In genomic region chr9:128249914-128250838, GRCh38 we compare ENCODE assay signal across 9 cellular contexts. TPM values are rescaled to one million over a fixed set of nuclear protein-coding genes. Genes with fewer than 3 reads are reported as not detected.
DNase-seq lines count a peak whose midpoint lies in the region; ATAC-seq, FAIRE-seq and TF ChIP-seq lines count a peak whose summit lies in the region.
"Had no signal": no experiment of that assay in that cellular context is flagged by ENCODE, and none has a peak within 500 bp of the region (broad histone marks: within the 10 kb centered on the region; RNA-seq: fewer than 3 reads in every experiment).

No MANE protein-coding gene starts in this region.

- ATAC-seq in HG02571 (IDR thresholded peaks at IDR 0.05; ENCODE audit: unreplicated experiment), result peak; percentile 77

- DNase-seq in GM12892 (ENCODE audit: insufficient read length) (peak; percentile 93), NCI-H2029 treated with DMSO at 0.1 percent for 48 hours (lab: John Stamatoyannopoulos, UW) (peak; percentile 38), medulla oblongata (ENCODE audit: extremely low spot score) (peak; percentile 25), Kasumi-1 (lab: John Stamatoyannopoulos, UW) (no peak)
- peak; percentile 100 for DNase-seq in activated CD8-positive, alpha-beta memory T cell treated with anti-CD3 and anti-CD28 coated beads for 24 hours
- peak; percentile 97 for DNase-seq in effector CD4-positive, alpha-beta T cell
- DNase-seq in stimulated activated CD8-positive, alpha-beta memory T cell treated with anti-CD3 and anti-CD28 coated beads, Interleukin-2, amount 100 ng/mL, for 1 hour (ENCODE audit: low read depth in 2 of 2), result peak; percentile 98 to 99

- peak; percentile 30 for FAIRE-seq in GM12892 (lab: Jason Lieb, UNC)
- FAIRE-seq: islet of Langerhans had no signal

- TF ChIP-seq POLR2A in GM12892 (IDR thresholded peaks at IDR 0.05; ENCODE audit: low read depth, low read length), result no peak

RNA-seq across cellular contexts. Expression of gene GOLGA2, which starts 25.6 kb away (rescaled TPM):
- polyA plus RNA-seq in GM12892 (2012; ENCODE audit: missing spikeins), result 21.9 TPM

RNA-seq across cellular contexts. Expression of gene SWI5, which starts 25.9 kb away (rescaled TPM):
- 21.3 TPM for polyA plus RNA-seq in GM12892 (2012; ENCODE audit: missing spikeins)

RNA-seq across cellular contexts. Expression of gene DNM1, which starts 47.0 kb away (rescaled TPM):
- polyA plus RNA-seq in GM12892 (2012; ENCODE audit: missing spikeins), result 0.36 TPM

RNA-seq across cellular contexts. Expression of gene CIZ1, which starts 58.8 kb away (rescaled TPM):
- 38.6 TPM for polyA plus RNA-seq in GM12892 (2012; ENCODE audit: missing spikeins)

Comparison
In these comparisons a context has a peak if more than half of its experiments do, and no peak if none do; other contexts are left out.
1. DNase-seq: peak in GM12892 (single experiment), NCI-H2029 treated with DMSO at 0.1 percent for 48 hours (single experiment), activated CD8-positive, alpha-beta memory T cell treated with anti-CD3 and anti-CD28 coated beads for 24 hours (single experiment), effector CD4-positive, alpha-beta T cell (single experiment), medulla oblongata (single experiment) and stimulated activated CD8-positive, alpha-beta memory T cell treated with anti-CD3 and anti-CD28 coated beads, Interleukin-2, amount 100 ng/mL, for 1 hour (2 of 2); none in Kasumi-1 (0 of 2).